1 cellular context compared by ENCODE assay signal in the genomic region with DNA sequence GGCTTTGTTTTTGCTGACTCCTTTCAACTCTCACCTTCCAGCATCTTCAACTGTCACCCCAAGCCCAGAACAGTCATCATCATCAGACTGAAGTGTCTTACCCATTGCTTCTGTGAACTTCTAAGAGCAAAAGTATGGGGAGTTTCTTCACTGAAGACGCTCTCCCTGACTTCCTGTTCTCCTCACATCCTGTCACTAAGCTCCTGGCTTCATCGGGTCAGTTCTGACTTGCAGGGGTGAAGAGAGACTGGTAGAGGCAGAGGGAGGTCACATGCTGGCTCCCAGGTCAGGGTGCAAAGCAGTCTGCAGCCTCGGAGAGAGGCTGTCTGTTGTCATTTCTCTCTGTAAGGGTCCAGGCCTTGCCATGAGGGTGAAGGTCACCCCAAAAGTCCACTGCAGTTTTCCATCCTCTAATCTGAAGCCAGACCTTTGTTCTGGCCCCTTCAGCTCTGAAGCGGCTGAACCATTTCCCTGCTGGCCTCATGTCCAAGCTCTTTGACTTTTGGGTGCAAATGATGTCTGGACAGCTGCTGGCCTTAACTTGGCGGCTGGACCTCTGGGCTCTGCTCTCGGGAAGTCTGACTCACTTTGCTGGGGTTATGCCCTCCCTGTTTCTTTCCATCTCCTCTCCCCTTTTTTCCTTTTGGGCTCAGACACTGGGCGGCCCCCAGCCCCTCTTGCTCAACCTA.
TF ChIP-seq lines count a peak whose summit lies in the region.

No MANE protein-coding gene starts in this region.

TF ChIP-seq in A549, 52 proteins besides CTCF, POLR2A, EP300 and RAD21:
- TF ChIP-seq HOXA7 (CRISPR knock-in tag; IDR thresholded peaks at IDR 0.05), result no peak
- no peak for TF ChIP-seq SREBF2 (IDR thresholded peaks at IDR 0.05)
- no peak for TF ChIP-seq CBX2 (IDR thresholded peaks at IDR 0.05; ENCODE audit: borderline replicate concordance, low read depth)
- TF ChIP-seq CEBPB (IDR thresholded peaks at IDR 0.05), result no peak
- no peak for TF ChIP-seq JUN (IDR thresholded peaks at IDR 0.05)
- TF ChIP-seq CBX8 (IDR thresholded peaks at IDR 0.05), result no peak
- TF ChIP-seq, protein P1, sequence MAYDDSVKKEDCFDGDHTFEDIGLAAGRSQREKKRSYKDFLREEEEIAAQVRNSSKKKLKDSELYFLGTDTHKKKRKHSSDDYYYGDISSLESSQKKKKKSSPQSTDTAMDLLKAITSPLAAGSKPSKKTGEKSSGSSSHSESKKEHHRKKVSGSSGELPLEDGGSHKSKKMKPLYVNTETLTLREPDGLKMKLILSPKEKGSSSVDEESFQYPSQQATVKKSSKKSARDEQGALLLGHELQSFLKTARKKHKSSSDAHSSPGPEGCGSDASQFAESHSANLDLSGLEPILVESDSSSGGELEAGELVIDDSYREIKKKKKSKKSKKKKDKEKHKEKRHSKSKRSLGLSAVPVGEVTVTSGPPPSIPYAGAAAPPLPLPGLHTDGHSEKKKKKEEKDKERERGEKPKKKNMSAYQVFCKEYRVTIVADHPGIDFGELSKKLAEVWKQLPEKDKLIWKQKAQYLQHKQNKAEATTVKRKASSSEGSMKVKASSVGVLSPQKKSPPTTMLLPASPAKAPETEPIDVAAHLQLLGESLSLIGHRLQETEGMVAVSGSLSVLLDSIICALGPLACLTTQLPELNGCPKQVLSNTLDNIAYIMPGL (CRISPR knock-in tag; IDR thresholded peaks at IDR 0.05; ENCODE audit: borderline replicate concordance), result no peak
- TF ChIP-seq HOXB13 (CRISPR knock-in tag; IDR thresholded peaks at IDR 0.05; ENCODE audit: low read depth), result no peak
- 0 out of 2 replicates have a peak, but pooled peaks have one; percentile 24 for TF ChIP-seq FOXS1 (CRISPR knock-in tag; IDR thresholded peaks at IDR 0.05)
- peak; percentile 33 for TF ChIP-seq MAFK (IDR thresholded peaks at IDR 0.05; ENCODE audit: partially characterized antibody)
